Comparison of ENCODE assay signal across 10 cellular contexts in genomic region chr16:31063843-31064611, GRCh38. TPM values are rescaled to one million over a fixed set of nuclear protein-coding genes. Genes with fewer than 3 reads are reported as not detected.
DNase-seq lines count a peak whose midpoint lies in the region; ATAC-seq and TF ChIP-seq lines count a peak whose summit lies in the region.
"Had no signal": no experiment of that assay in that cellular context is flagged by ENCODE, and none has a peak within 500 bp of the region (broad histone marks: within the 10 kb centered on the region; RNA-seq: fewer than 3 reads in every experiment).

No MANE protein-coding gene starts in this region.

- no peak overlapping the region for H3K4me2 ChIP-seq in trophoblast cell (ENCODE audit: low read length)

- peak overlapping the region; percentile 39 for H3K4ac ChIP-seq in trophoblast cell (ENCODE audit: low read depth, low read length)

- no peak overlapping the region for H2AK5ac ChIP-seq in trophoblast cell (ENCODE audit: low read length)

- no peak overlapping the region for H2BK5ac ChIP-seq in trophoblast cell (ENCODE audit: low read depth, low read length, poor library complexity)

- CTCF ChIA-PET in CD8-positive, alpha-beta memory T cell (lab: Charles Lee): interaction anchor here (2.1 kb wide), 1 partner anchor 9 kb away, joined by 8 read pairs; the partner anchor contains the start of genes ZNF646 and ZNF668

- peak overlapping the region; percentile 78 to 92 (median 85) for H3K4me3 Mint-ChIP-seq in CD8-positive, alpha-beta memory T cell
- peak overlapping the region; percentile 74 for H3K4me3 Mint-ChIP-seq in T-helper 2 cell treated with Interferon-gamma antibody and Interleukin-4, amounts not matched to agents 5 μg/mL and 100 μg/mL, for 36 hours

- peaks cover 6% of the 10 kb centered on the region for H3K79me1 ChIP-seq in trophoblast cell (ENCODE audit: low read length)

- peak overlapping the region; percentile 43 for H3K14ac ChIP-seq in trophoblast cell (ENCODE audit: low read length)

- no peak overlapping the region for H3K9ac ChIP-seq in trophoblast cell (ENCODE audit: low read length)

- no peak overlapping the region for H3K23ac ChIP-seq in trophoblast cell (ENCODE audit: low read length)

- intact Hi-C loops in esophagus muscularis mucosa (cut with DNase I): no loop called here

- TF ChIP-seq POLR2A in esophagus muscularis mucosa (IDR thresholded peaks at IDR 0.05; ENCODE audit: low read depth): no peak

- no peak for ATAC-seq in HG02623 (IDR thresholded peaks at IDR 0.05; ENCODE audit: unreplicated experiment)
- ATAC-seq in HG02763 (IDR thresholded peaks at IDR 0.05; ENCODE audit: unreplicated experiment): no peak
- no peak for ATAC-seq in HG03175 (IDR thresholded peaks at IDR 0.05; ENCODE audit: unreplicated experiment)

- H3K36me3 ChIP-seq in CD8-positive, alpha-beta memory T cell (ENCODE audit: insufficient read depth, low read length): no peaks in the 10 kb centered on the region
- H3K36me3 ChIP-seq in esophagus muscularis mucosa (peaks cover 17 to 44% (median 36%) of the 10 kb centered on the region in 4 donors), trophoblast cell (ENCODE audit: control insufficient read depth in 1 of 2, insufficient read depth in 2 of 2, low read length in 2 of 2) (peaks cover 30 to 32% of the 10 kb centered on the region in 2 experiments)

- WGBS in esophagus muscularis mucosa: 94% methylated on average over 41 of the region's 56 CpGs
- no CpG with 5 or more reads among the region's 56 CpGs for WGBS in trophoblast cell (ENCODE audit: extremely low coverage, insufficient coverage, insufficient read length)

- DNase-seq in CD8-positive, alpha-beta memory T cell: peak in 2 of 5 donors; percentile 14 to 56
- peak; percentile 13 for DNase-seq in T-helper 2 cell treated with Interferon-gamma antibody and Interleukin-4, amounts not matched to agents 5 μg/mL and 100 μg/mL, for 36 hours (ENCODE audit: low spot score)
- DNase-seq in esophagus muscularis mucosa (ENCODE audit: extremely low spot score) (no peak), trophoblast cell (no peak), AML-193 (lab: John Stamatoyannopoulos, UW) (no peak)
- DNase-seq: DND-41, hippocampal formation had no signal

- H3K27me3 Mint-ChIP-seq in CD8-positive, alpha-beta memory T cell: no peaks in the 10 kb centered on the region
- H3K27me3 Mint-ChIP-seq in T-helper 2 cell treated with Interferon-gamma antibody and Interleukin-4, amounts not matched to agents 5 μg/mL and 100 μg/mL, for 36 hours (ENCODE audit: low read depth): no peaks in the 10 kb centered on the region

- no peak overlapping the region for H2AFZ ChIP-seq in trophoblast cell (ENCODE audit: insufficient read depth, low read length, poor library complexity)

- peaks cover 0 to 22% (median 1%) of the 10 kb centered on the region in 3 donors for H3K36me3 Mint-ChIP-seq in CD8-positive, alpha-beta memory T cell
- peaks cover 42% of the 10 kb centered on the region for H3K36me3 Mint-ChIP-seq in T-helper 2 cell treated with Interferon-gamma antibody and Interleukin-4, amounts not matched to agents 5 μg/mL and 100 μg/mL, for 36 hours (ENCODE audit: low read depth)

- POLR2A ChIA-PET in CD8-positive, alpha-beta memory T cell (lab: Charles Lee): interaction anchor here (0.6 to 3.8 kb wide), 3 partner anchors 9 to 113 kb away, joined by 3 to 14 read pairs (median 5); partner anchors contain the start of genes ZNF646 and ZNF668

- peak overlapping the region; percentile 39 for H4K91ac ChIP-seq in trophoblast cell (ENCODE audit: low read depth, low read length)

- TF ChIP-seq CTCF in esophagus muscularis mucosa (IDR thresholded peaks at IDR 0.05): no peak

- H3K27ac ChIP-seq in CD8-positive, alpha-beta memory T cell (ENCODE audit: low read depth, low read length): peak overlapping the region; percentile 0
- H3K27ac ChIP-seq in esophagus muscularis mucosa (replicated peaks in 1 of 4) (peak overlapping the region in 3 of 4 donors; percentile 53 to 71 (median 70)), trophoblast cell (ENCODE audit: low read depth, low read length) (peak overlapping the region; percentile 55)

- peak overlapping the region; percentile 14 for H4K12ac ChIP-seq in trophoblast cell (ENCODE audit: low read depth, low read length)

- H3K9me3 Mint-ChIP-seq in CD8-positive, alpha-beta memory T cell: no peaks in the 10 kb centered on the region
- no peaks in the 10 kb centered on the region for H3K9me3 Mint-ChIP-seq in T-helper 2 cell treated with Interferon-gamma antibody and Interleukin-4, amounts not matched to agents 5 μg/mL and 100 μg/mL, for 36 hours

- no peaks in the 10 kb centered on the region for H3K79me2 ChIP-seq in trophoblast cell (ENCODE audit: control insufficient read depth, insufficient read depth, low read length, poor library complexity)

- peak overlapping the region; percentile 30 for H2BK12ac ChIP-seq in trophoblast cell (ENCODE audit: low read length)

- H3K27me3 ChIP-seq in CD8-positive, alpha-beta memory T cell (ENCODE audit: insufficient read depth, low read length, poor library complexity, severe bottlenecking): no peaks in the 10 kb centered on the region
- H3K27me3 ChIP-seq in esophagus muscularis mucosa (no peaks in the 10 kb centered on the region), trophoblast cell (ENCODE audit: insufficient read depth, low read length) (no peaks in the 10 kb centered on the region)

- H3K9me3 ChIP-seq in CD8-positive, alpha-beta memory T cell (ENCODE audit: low read length): no peaks in the 10 kb centered on the region
- H3K9me3 ChIP-seq in esophagus muscularis mucosa (no peaks in the 10 kb centered on the region), trophoblast cell (ENCODE audit: insufficient read depth, low read depth, low read length) (peaks cover 2% of the 10 kb centered on the region)

- peak overlapping the region; percentile 19 for H2BK120ac ChIP-seq in trophoblast cell (ENCODE audit: insufficient read depth, low read length, poor library complexity)

- peak overlapping the region; percentile 76 to 95 (median 90) for H3K27ac Mint-ChIP-seq in CD8-positive, alpha-beta memory T cell
- H3K27ac Mint-ChIP-seq in T-helper 2 cell treated with Interferon-gamma antibody and Interleukin-4, amounts not matched to agents 5 μg/mL and 100 μg/mL, for 36 hours: peak overlapping the region; percentile 47

- H3K4me1 Mint-ChIP-seq in CD8-positive, alpha-beta memory T cell: peaks cover 53 to 74% (median 71%) of the 10 kb centered on the region in 3 donors
- H3K4me1 Mint-ChIP-seq in T-helper 2 cell treated with Interferon-gamma antibody and Interleukin-4, amounts not matched to agents 5 μg/mL and 100 μg/mL, for 36 hours (ENCODE audit: low read depth): peaks cover 32% of the 10 kb centered on the region

- no peak for TF ChIP-seq EP300 in esophagus muscularis mucosa (IDR thresholded peaks at IDR 0.05)

- peaks cover 50% of the 10 kb centered on the region for H3K4me1 ChIP-seq in CD8-positive, alpha-beta memory T cell (ENCODE audit: insufficient read depth, low read length)
- H3K4me1 ChIP-seq in esophagus muscularis mucosa (peaks cover 13 to 18% (median 18%) of the 10 kb centered on the region in 4 donors), trophoblast cell (ENCODE audit: control insufficient read depth in 1 of 2, insufficient read depth in 2 of 2, low read length in 2 of 2) (peaks cover 10 to 16% of the 10 kb centered on the region in 2 experiments)

- H3K18ac ChIP-seq in trophoblast cell (ENCODE audit: low read length): peak overlapping the region; percentile 22

- H3K4me3 ChIP-seq in CD8-positive, alpha-beta memory T cell (ENCODE audit: low read length): peak overlapping the region; percentile 23
- H3K4me3 ChIP-seq in esophagus muscularis mucosa: peak overlapping the region in 1 of 4 donors; percentile 0
- H3K4me3 ChIP-seq in trophoblast cell (ENCODE audit: low read depth, low read length): no peak overlapping the region

- H4K8ac ChIP-seq in trophoblast cell (ENCODE audit: low read depth, low read length): peak overlapping the region; percentile 58

RNA-seq across cellular contexts. Expression of gene ZNF668, which starts 10.0 kb away (rescaled TPM):
- total RNA-seq in CD8-positive, alpha-beta memory T cell: 10 to 100 TPM; 15.9 to 20.5 TPM
- 8.7 TPM for polyA plus RNA-seq in CD8-positive, alpha-beta memory T cell
- 10 to 100 TPM in 3 of 4 donors, 1 to 10 TPM in 1; 9.6 to 19.3 (median 10.6) TPM for total RNA-seq in esophagus muscularis mucosa
- polyA plus RNA-seq in trophoblast cell (2013): 21.2 and 21.4 TPM in 2 replicates

RNA-seq across cellular contexts. Expression of gene ZNF646, which starts 10.2 kb away (rescaled TPM):
- total RNA-seq in CD8-positive, alpha-beta memory T cell: 10 to 100 TPM; 23.4 to 25.9 TPM
- polyA plus RNA-seq in CD8-positive, alpha-beta memory T cell: 9.3 TPM
- 10 to 100 TPM; 11.6 to 17.6 (median 15.5) TPM for total RNA-seq in esophagus muscularis mucosa
- 13.3 and 15.2 TPM in 2 replicates for polyA plus RNA-seq in trophoblast cell (2013)

RNA-seq across cellular contexts. Expression of gene PRSS53, which starts 24.7 kb away (rescaled TPM):
- total RNA-seq in CD8-positive, alpha-beta memory T cell: 1 to 10 TPM; 3.3 to 4.6 TPM
- polyA plus RNA-seq in CD8-positive, alpha-beta memory T cell: 0.59 TPM
- total RNA-seq in esophagus muscularis mucosa: 1 to 10 TPM in 3 of 4 donors, under 1 TPM in 1; 0.83 to 2.3 (median 1.2) TPM
- polyA plus RNA-seq in trophoblast cell (2013): 1.4 and 1.5 TPM in 2 replicates

RNA-seq across cellular contexts. Expression of gene VKORC1, which starts 30.6 kb away (rescaled TPM):
- total RNA-seq in CD8-positive, alpha-beta memory T cell: 10 to 100 TPM; 66.0 to 74.3 TPM
- 124 TPM for polyA plus RNA-seq in CD8-positive, alpha-beta memory T cell
- total RNA-seq in esophagus muscularis mucosa: 100 to 1,000 TPM in 2 of 4 donors, 10 to 100 TPM in 2; 81.4 to 122 (median 108) TPM
- polyA plus RNA-seq in trophoblast cell (2013): 112 and 118 TPM in 2 replicates

RNA-seq across cellular contexts. Expression of gene STX4, which starts 30.7 kb away (rescaled TPM):
- 10 to 100 TPM; 53.0 to 55.0 TPM for total RNA-seq in CD8-positive, alpha-beta memory T cell
- 34.5 TPM for polyA plus RNA-seq in CD8-positive, alpha-beta memory T cell
- total RNA-seq in esophagus muscularis mucosa: 10 to 100 TPM; 36.8 to 54.0 (median 41.0) TPM
- 45.3 and 51.4 TPM in 2 replicates for polyA plus RNA-seq in trophoblast cell (2013)

Comparison
In these comparisons a context has a peak if more than half of its experiments do, and no peak if none do; other contexts are left out.
1. H3K27ac ChIP-seq: peak in every context shown above with its lines; median percentile 70 in esophagus muscularis mucosa; 55 in trophoblast cell; 0 in CD8-positive, alpha-beta memory T cell.